Comparison of ENCODE assay signal across 8 cellular contexts in the genomic region with DNA sequence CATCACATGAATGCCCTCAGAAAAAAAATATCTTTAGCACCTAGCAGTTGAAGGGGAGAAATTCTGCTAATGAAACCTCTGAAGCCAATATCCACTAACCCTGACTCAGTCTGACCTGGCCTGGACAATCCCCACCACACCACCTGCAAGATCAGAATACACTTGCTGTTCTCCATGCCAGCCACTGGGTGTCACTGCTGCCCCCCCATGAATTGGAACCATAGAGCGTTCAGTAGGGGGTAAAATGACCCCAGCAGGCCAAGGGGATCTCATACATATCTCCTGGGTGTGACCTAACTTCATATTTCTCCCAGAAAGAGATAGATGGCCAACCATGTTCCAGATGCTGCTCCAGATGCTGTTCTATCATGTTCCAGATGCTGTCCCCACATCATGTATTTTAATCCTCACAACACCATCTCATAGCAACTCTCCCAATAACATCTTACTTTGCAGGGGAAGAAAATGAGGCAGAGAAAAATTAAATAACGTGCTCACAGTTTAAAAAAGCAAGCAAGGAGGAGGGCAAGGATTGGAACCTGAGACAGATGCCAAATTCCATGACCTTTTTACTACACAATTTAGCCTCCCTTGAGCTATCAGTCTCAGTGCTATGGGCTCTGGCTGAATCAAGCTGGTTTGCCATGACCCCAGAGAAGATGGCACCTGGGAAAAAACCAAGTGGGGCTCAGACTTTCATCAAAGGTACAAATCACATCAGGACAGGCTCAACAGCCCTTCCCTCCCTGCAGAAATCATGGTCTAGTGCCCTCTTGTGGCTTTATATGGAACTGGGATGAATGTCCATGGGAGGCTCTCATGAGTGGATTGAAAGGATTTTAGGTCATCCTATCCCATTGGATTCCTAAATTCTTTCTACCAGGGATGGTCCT. TPM values are rescaled to one million over a fixed set of nuclear protein-coding genes. Genes with fewer than 3 reads are reported as not detected.
DNase-seq lines count a peak whose midpoint lies in the region; TF ChIP-seq lines count a peak whose summit lies in the region.

No MANE protein-coding gene starts in this region.

- no peak overlapping the region for H3K56ac ChIP-seq in H9 (ENCODE audit: insufficient read length, low read depth, low read length)

- H3T11ph ChIP-seq in H9 (ENCODE audit: low read length): no peak overlapping the region

- intact Hi-C loops in activated CD4-positive, alpha-beta memory T cell treated with anti-CD3 and anti-CD28 coated beads for 36 hours (cut with micrococcal nuclease): loop anchor here (1.0 to 10.0 kb wide), 3 partner anchors 206 to 1619 kb away; no protein-coding TSS in a partner anchor
- intact Hi-C loops in prostate gland (cut with DNase I): loop anchor here (10.0 kb wide), 2 partner anchors 299 to 1329 kb away; no protein-coding TSS in a partner anchor

- CTCF ChIA-PET in activated CD4-positive, alpha-beta memory T cell treated with anti-CD3 and anti-CD28 coated beads for 36 hours (lab: Charles Lee): interaction anchor here (0.7 to 6.1 kb wide), 17 partner anchors 9 to 211 kb away, joined by 3 to 70 read pairs (median 7); no protein-coding TSS in a partner anchor
- CTCF ChIA-PET in activated CD4-positive, alpha-beta memory T cell treated with anti-CD3 and anti-CD28 coated beads, Interleukin-2, amount 10 ng/mL, durations not matched to agents 7 days and 5 days (lab: Charles Lee): interaction anchor here (0.8 to 5.1 kb wide), 6 partner anchors 8 to 208 kb away, joined by 3 to 30 read pairs (median 4); no protein-coding TSS in a partner anchor

- H3K36me3 ChIP-seq in OCI-LY3 (replicated peaks; ENCODE audit: low read depth, low read length) (no peaks in the 10 kb centered on the region), prostate gland (no peaks in the 10 kb centered on the region)

- H2AK5ac ChIP-seq in H9 (ENCODE audit: insufficient read length, low read length): no peak overlapping the region

- H3K79me1 ChIP-seq in H9 (ENCODE audit: insufficient read depth, low read depth, low read length, poor library complexity, severe bottlenecking): no peaks in the 10 kb centered on the region

- peaks cover 20% of the 10 kb centered on the region for H3K27me3 Mint-ChIP-seq in activated CD4-positive, alpha-beta memory T cell treated with anti-CD3 and anti-CD28 coated beads for 36 hours
- peaks cover 14% of the 10 kb centered on the region for H3K27me3 Mint-ChIP-seq in activated CD4-positive, alpha-beta memory T cell treated with anti-CD3 and anti-CD28 coated beads, Interleukin-2, amount 10 ng/mL, durations not matched to agents 7 days and 5 days
- H3K27me3 Mint-ChIP-seq in H9 (ENCODE audit: low read depth) (peaks cover 39% of the 10 kb centered on the region), endothelial cell (ENCODE audit: unreplicated experiment) (peaks cover 6% of the 10 kb centered on the region)

- H3K9ac ChIP-seq in H9 (ENCODE audit: extremely low read depth, insufficient read length, low read length) (no peak overlapping the region), OCI-LY3 (ENCODE audit: low read length) (no peak overlapping the region)

- H3K27ac Mint-ChIP-seq in activated CD4-positive, alpha-beta memory T cell treated with anti-CD3 and anti-CD28 coated beads for 36 hours: peak overlapping the region; percentile 11
- H3K27ac Mint-ChIP-seq in activated CD4-positive, alpha-beta memory T cell treated with anti-CD3 and anti-CD28 coated beads, Interleukin-2, amount 10 ng/mL, durations not matched to agents 7 days and 5 days: no peak overlapping the region
- H3K27ac Mint-ChIP-seq in H9 (no peak overlapping the region), endothelial cell (ENCODE audit: unreplicated experiment) (no peak overlapping the region)

- DNase-seq in activated CD4-positive, alpha-beta memory T cell treated with anti-CD3 and anti-CD28 coated beads for 36 hours: peak; percentile 43
- DNase-seq in activated CD4-positive, alpha-beta memory T cell treated with anti-CD3 and anti-CD28 coated beads, Interleukin-2, amount 10 ng/mL, durations not matched to agents 7 days and 5 days: no peak
- DNase-seq in H9: peak; percentile 54
- DNase-seq in endothelial cell (ENCODE audit: low spot score): peak; percentile 51
- no peak for DNase-seq in prostate gland (ENCODE audit: low spot score)
- no peak for DNase-seq in DMS79 treated with DMSO at 0.1 percent for 48 hours (lab: John Stamatoyannopoulos, UW)
- DNase-seq in NCI-H1436 (lab: John Stamatoyannopoulos, UW): no peak

- no peak overlapping the region for H3K4me2 ChIP-seq in H9 (ENCODE audit: insufficient read depth, insufficient read length, low read length)
- no peak overlapping the region for H3K4me2 ChIP-seq in OCI-LY3 (ENCODE audit: low read length)

- no peaks in the 10 kb centered on the region for H3K4me1 ChIP-seq in H9 (ENCODE audit: insufficient read depth, low read length)
- peaks cover 9% of the 10 kb centered on the region for H3K4me1 ChIP-seq in OCI-LY3 (ENCODE audit: low read length)
- H3K4me1 ChIP-seq in prostate gland (replicated peaks): peaks cover 3% of the 10 kb centered on the region

- H3K79me2 ChIP-seq in H9 (ENCODE audit: insufficient read depth, low read length): no peaks in the 10 kb centered on the region
- H3K79me2 ChIP-seq in OCI-LY3 (ENCODE audit: low read length): no peaks in the 10 kb centered on the region

- H3K23me2 ChIP-seq in H9 (ENCODE audit: insufficient read length, low read depth, low read length, poor library complexity, severe bottlenecking): peaks cover 4% of the 10 kb centered on the region

- H4K5ac ChIP-seq in H9 (ENCODE audit: insufficient read length, low read depth, low read length): no peak overlapping the region

- H3K9me3 ChIP-seq in H9 (ENCODE audit: control insufficient read depth, low read depth, low read length): no peaks in the 10 kb centered on the region
- no peaks in the 10 kb centered on the region for H3K9me3 ChIP-seq in OCI-LY3 (ENCODE audit: insufficient read depth, low read length)
- no peaks in the 10 kb centered on the region for H3K9me3 ChIP-seq in prostate gland

- H2AFZ ChIP-seq in H9 (ENCODE audit: low read length): no peak overlapping the region
- no peak overlapping the region; the same call in 1 of the 2 replicates for H2AFZ ChIP-seq in OCI-LY3 (ENCODE audit: low read depth, low read length)

- no peak overlapping the region for H3K14ac ChIP-seq in H9 (ENCODE audit: insufficient read depth, low read length)

- H3K4me1 Mint-ChIP-seq in activated CD4-positive, alpha-beta memory T cell treated with anti-CD3 and anti-CD28 coated beads for 36 hours (ENCODE audit: low read depth): peaks cover 7% of the 10 kb centered on the region
- peaks cover 4% of the 10 kb centered on the region for H3K4me1 Mint-ChIP-seq in activated CD4-positive, alpha-beta memory T cell treated with anti-CD3 and anti-CD28 coated beads, Interleukin-2, amount 10 ng/mL, durations not matched to agents 7 days and 5 days
- H3K4me1 Mint-ChIP-seq in H9 (peaks cover 16 to 26% of the 10 kb centered on the region in 2 experiments), endothelial cell (ENCODE audit: unreplicated experiment) (peaks cover 9% of the 10 kb centered on the region)

- H3K27me3 ChIP-seq in H9 (ENCODE audit: insufficient read depth, low read length): no peaks in the 10 kb centered on the region
- H3K27me3 ChIP-seq in OCI-LY3 (ENCODE audit: low read depth, low read length): no peaks in the 10 kb centered on the region
- H3K27me3 ChIP-seq in prostate gland (replicated peaks; ENCODE audit: insufficient read depth): no peaks in the 10 kb centered on the region

- H3K4me3 Mint-ChIP-seq in activated CD4-positive, alpha-beta memory T cell treated with anti-CD3 and anti-CD28 coated beads for 36 hours: no peak overlapping the region
- H3K4me3 Mint-ChIP-seq in activated CD4-positive, alpha-beta memory T cell treated with anti-CD3 and anti-CD28 coated beads, Interleukin-2, amount 10 ng/mL, durations not matched to agents 7 days and 5 days: no peak overlapping the region
- H3K4me3 Mint-ChIP-seq in H9: no peak overlapping the region
- no peak overlapping the region for H3K4me3 Mint-ChIP-seq in endothelial cell (ENCODE audit: unreplicated experiment)

- no peaks in the 10 kb centered on the region for H3K9me3 Mint-ChIP-seq in activated CD4-positive, alpha-beta memory T cell treated with anti-CD3 and anti-CD28 coated beads for 36 hours
- H3K9me3 Mint-ChIP-seq in activated CD4-positive, alpha-beta memory T cell treated with anti-CD3 and anti-CD28 coated beads, Interleukin-2, amount 10 ng/mL, durations not matched to agents 7 days and 5 days: no peaks in the 10 kb centered on the region
- no peaks in the 10 kb centered on the region; a peak in 1 of 5 replicates for H3K9me3 Mint-ChIP-seq in H9
- H3K9me3 Mint-ChIP-seq in endothelial cell (ENCODE audit: unreplicated experiment): no peaks in the 10 kb centered on the region

- POLR2A ChIA-PET in activated CD4-positive, alpha-beta memory T cell treated with anti-CD3 and anti-CD28 coated beads for 36 hours (lab: Charles Lee): no interaction called here
- POLR2A ChIA-PET in activated CD4-positive, alpha-beta memory T cell treated with anti-CD3 and anti-CD28 coated beads, Interleukin-2, amount 10 ng/mL, durations not matched to agents 7 days and 5 days (lab: Charles Lee): no interaction called here

- no peak overlapping the region for H2BK15ac ChIP-seq in H9 (ENCODE audit: low read depth, low read length)

- H4K8ac ChIP-seq in H9 (replicated peaks; ENCODE audit: insufficient read length, low read depth, low read length): no peak overlapping the region

- no peak overlapping the region for H4K91ac ChIP-seq in H9 (ENCODE audit: insufficient read length, low read depth, low read length)

- TF ChIP-seq POLR2A in prostate gland (IDR thresholded peaks at IDR 0.05): no peak

- H3K27ac ChIP-seq in H9 (ENCODE audit: insufficient read length, low read depth, low read length) (no peak overlapping the region), OCI-LY3 (ENCODE audit: low read length) (no peak overlapping the region), prostate gland (no peak overlapping the region)

- H3K23ac ChIP-seq in H9 (ENCODE audit: insufficient read length, low read depth, low read length): no peak overlapping the region

- WGBS in H9 (ENCODE audit: extremely low coverage, insufficient read length, low lambda C conversion rate): no CpG with 5 or more reads among the region's 2 CpGs
- WGBS in prostate gland: 71% methylated on average over 2 of the region's 2 CpGs

- no peak overlapping the region for H2BK120ac ChIP-seq in H9 (ENCODE audit: low read depth, low read length, poor library complexity, severe bottlenecking)

- no peaks in the 10 kb centered on the region for H3K36me3 Mint-ChIP-seq in activated CD4-positive, alpha-beta memory T cell treated with anti-CD3 and anti-CD28 coated beads for 36 hours
- no peaks in the 10 kb centered on the region for H3K36me3 Mint-ChIP-seq in activated CD4-positive, alpha-beta memory T cell treated with anti-CD3 and anti-CD28 coated beads, Interleukin-2, amount 10 ng/mL, durations not matched to agents 7 days and 5 days (ENCODE audit: low read depth)
- no peaks in the 10 kb centered on the region for H3K36me3 Mint-ChIP-seq in H9 (ENCODE audit: insufficient read depth in 1 of 3, low read depth in 3 of 3)
- H3K36me3 Mint-ChIP-seq in endothelial cell (ENCODE audit: low read depth, unreplicated experiment): no peaks in the 10 kb centered on the region

- no peaks in the 10 kb centered on the region for H4K20me1 ChIP-seq in H9 (ENCODE audit: control insufficient read depth, insufficient read depth, insufficient read length)
- no peaks in the 10 kb centered on the region for H4K20me1 ChIP-seq in OCI-LY3 (ENCODE audit: insufficient read depth, low read length)

- TF ChIP-seq CTCF in H9 (conservative IDR thresholded peaks at IDR 0.05) (peak; percentile 72), OCI-LY3 (IDR thresholded peaks at IDR 0.05; ENCODE audit: low read depth, low read length) (peak; percentile 83), endothelial cell (IDR thresholded peaks at IDR 0.05; ENCODE audit: unreplicated experiment) (peak; percentile 47), prostate gland (IDR thresholded peaks at IDR 0.05) (peak; percentile 13 to 45 (median 44))

- no peak overlapping the region for H2BK12ac ChIP-seq in H9 (ENCODE audit: insufficient read length, low read depth, low read length)

- no peak overlapping the region for H3K18ac ChIP-seq in H9 (ENCODE audit: insufficient read length, low read depth, low read length)

- no peak overlapping the region for H3K4ac ChIP-seq in H9 (ENCODE audit: low read depth, low read length)

- H2BK5ac ChIP-seq in H9 (ENCODE audit: insufficient read length, low read length): no peak overlapping the region

- no peak overlapping the region for H2BK20ac ChIP-seq in H9 (ENCODE audit: low read depth, low read length, poor library complexity, severe bottlenecking)

- H3K4me3 ChIP-seq in OCI-LY3 (ENCODE audit: low read length) (no peak overlapping the region), prostate gland (no peak overlapping the region)

RNA-seq across cellular contexts. Expression of a gene that starts 12.4 kb away (rescaled TPM):
- total RNA-seq in activated CD4-positive, alpha-beta memory T cell treated with anti-CD3 and anti-CD28 coated beads for 36 hours: under 1 TPM; 0.78 to 0.85 TPM
- not detected for total RNA-seq in activated CD4-positive, alpha-beta memory T cell treated with anti-CD3 and anti-CD28 coated beads, Interleukin-2, amount 10 ng/mL, durations not matched to agents 7 days and 5 days
- total RNA-seq in H9 (2021): 2.4 and 2.5 TPM in 2 replicates
- 6.4 TPM for total RNA-seq in endothelial cell (ENCODE audit: unreplicated experiment)
- 1 to 10 TPM; 4.2 to 7.2 TPM for total RNA-seq in prostate gland

Comparison
In these comparisons a context has a peak if more than half of its experiments do, and no peak if none do; other contexts are left out.
1. DNase-seq: peak in activated CD4-positive, alpha-beta memory T cell treated with anti-CD3 and anti-CD28 coated beads for 36 hours (single experiment), H9 (single experiment) and endothelial cell (single experiment); none in activated CD4-positive, alpha-beta memory T cell treated with anti-CD3 and anti-CD28 coated beads, Interleukin-2, amount 10 ng/mL, durations not matched to agents 7 days and 5 days (single experiment), prostate gland (single experiment), DMS79 treated with DMSO at 0.1 percent for 48 hours (single experiment) and NCI-H1436 (single experiment).
2. Peak in every context shown above with its lines, with median percentiles within 50 percentile points of each other: CTCF ChIP-seq.